In genomic region chr14:99531221-99532096, GRCh38 we compare ENCODE assay signal across 12 cellular contexts. TPM values are rescaled to one million over a fixed set of nuclear protein-coding genes. Genes with fewer than 3 reads are reported as not detected.
A peak's percentile ranks its signal among the peaks of the same experiment; 100 is the strongest.
DNase-seq lines count a peak whose midpoint lies in the region; ATAC-seq and TF ChIP-seq lines count a peak whose summit lies in the region.
"Had no signal": no experiment of that assay in that cellular context is flagged by ENCODE, and none has a peak within 500 bp of the region (broad histone marks: within the 10 kb centered on the region; RNA-seq: fewer than 3 reads in every experiment).

No MANE protein-coding gene starts in this region.

- no peaks in the 10 kb centered on the region for H3K27me3 Mint-ChIP-seq in T-helper 2 cell treated with Interferon-gamma antibody and Interleukin-4, amounts not matched to agents 5 μg/mL and 100 μg/mL, for 36 hours (ENCODE audit: low read depth)
- H3K27me3 Mint-ChIP-seq: central memory CD8-positive, alpha-beta T cell had no signal

- H3K9me3 ChIP-seq in NT2/D1 (ENCODE audit: insufficient read depth, low read length) = no peaks in the 10 kb centered on the region
- no peaks in the 10 kb centered on the region for H3K9me3 ChIP-seq in esophagus muscularis mucosa

- H3K4me1 ChIP-seq in NT2/D1 (ENCODE audit: insufficient read depth, insufficient read length) = peaks cover 33% of the 10 kb centered on the region
- peaks cover 18 to 75% (median 51%) of the 10 kb centered on the region in 4 donors for H3K4me1 ChIP-seq in esophagus muscularis mucosa

- ATAC-seq in HG03159 (IDR thresholded peaks at IDR 0.05; ENCODE audit: unreplicated experiment) = no peak
- no peak for ATAC-seq in HG03097 (IDR thresholded peaks at IDR 0.05; ENCODE audit: low FRiP score, unreplicated experiment)

- no peak for TF ChIP-seq EP300 in esophagus muscularis mucosa (IDR thresholded peaks at IDR 0.05)

- no peak overlapping the region for H3K4me3 Mint-ChIP-seq in T-helper 2 cell treated with Interferon-gamma antibody and Interleukin-4, amounts not matched to agents 5 μg/mL and 100 μg/mL, for 36 hours
- H3K4me3 Mint-ChIP-seq: central memory CD8-positive, alpha-beta T cell had no signal

- TF ChIP-seq CTCF in esophagus muscularis mucosa (IDR thresholded peaks at IDR 0.05) (no peak), dorsolateral prefrontal cortex (IDR thresholded peaks at IDR 0.05 in 54 of 56, conservative IDR thresholded peaks at IDR 0.05 in 2 of 56; ENCODE audit: low read depth in 1 of 56, partially characterized antibody in 56 of 56) (no peak)

- intact Hi-C loops in esophagus muscularis mucosa (cut with DNase I) (no loop called here), dorsolateral prefrontal cortex (cut with DNase I) (no loop called here)

- WGBS in esophagus muscularis mucosa = 41% methylated on average over 14 of the region's 14 CpGs

- DNase-seq in H7 (peak; percentile 85), NT2/D1 (ENCODE audit: low read depth, low spot score) (no peak), esophagus muscularis mucosa (ENCODE audit: extremely low spot score) (no peak), pulmonary artery endothelial cell (ENCODE audit: low read depth, low spot score) (peak; percentile 73), dorsolateral prefrontal cortex (no peak)
- no peak for DNase-seq in T-helper 2 cell treated with Interferon-gamma antibody and Interleukin-4, amounts not matched to agents 5 μg/mL and 100 μg/mL, for 36 hours (ENCODE audit: low spot score)
- DNase-seq: DMS79 treated with DMSO at 0.1 percent for 48 hours, NCI-H1930 had no signal

- H3K27me3 ChIP-seq in H7 (ENCODE audit: control insufficient read depth, insufficient read depth, low read length) (no peaks in the 10 kb centered on the region), NT2/D1 (ENCODE audit: insufficient read depth, insufficient read length) (no peaks in the 10 kb centered on the region), esophagus muscularis mucosa (no peaks in the 10 kb centered on the region), dorsolateral prefrontal cortex (no peaks in the 10 kb centered on the region)

- no peaks in the 10 kb centered on the region for H3K4me1 Mint-ChIP-seq in T-helper 2 cell treated with Interferon-gamma antibody and Interleukin-4, amounts not matched to agents 5 μg/mL and 100 μg/mL, for 36 hours (ENCODE audit: low read depth)
- H3K4me1 Mint-ChIP-seq: central memory CD8-positive, alpha-beta T cell had no signal

- H3K27ac ChIP-seq in esophagus muscularis mucosa (replicated peaks in 1 of 4) (peak overlapping the region; percentile 35 to 62 (median 46)), dorsolateral prefrontal cortex (peak overlapping the region in 7 of 59 donors; percentile 17 to 48 (median 31))
- H3K27ac ChIP-seq: HL-60 had no signal

- no peaks in the 10 kb centered on the region for H3K9me3 Mint-ChIP-seq in T-helper 2 cell treated with Interferon-gamma antibody and Interleukin-4, amounts not matched to agents 5 μg/mL and 100 μg/mL, for 36 hours
- H3K9me3 Mint-ChIP-seq: central memory CD8-positive, alpha-beta T cell had no signal

- H3K27ac Mint-ChIP-seq in T-helper 2 cell treated with Interferon-gamma antibody and Interleukin-4, amounts not matched to agents 5 μg/mL and 100 μg/mL, for 36 hours = no peak overlapping the region

- H3K36me3 ChIP-seq in H7 (replicated peaks; ENCODE audit: control insufficient read depth, insufficient read depth, low read length) = no peaks in the 10 kb centered on the region
- peaks cover 3% of the 10 kb centered on the region for H3K36me3 ChIP-seq in NT2/D1 (ENCODE audit: insufficient read depth, insufficient read length, low read length)
- no peaks in the 10 kb centered on the region for H3K36me3 ChIP-seq in esophagus muscularis mucosa

- H3K4me3 ChIP-seq in H7 (ENCODE audit: insufficient read depth, low read depth, low read length) (no peak overlapping the region), NT2/D1 (ENCODE audit: insufficient read length, low read depth) (no peak overlapping the region), esophagus muscularis mucosa (no peak overlapping the region), dorsolateral prefrontal cortex (no peak overlapping the region)

- H3K36me3 Mint-ChIP-seq in T-helper 2 cell treated with Interferon-gamma antibody and Interleukin-4, amounts not matched to agents 5 μg/mL and 100 μg/mL, for 36 hours (ENCODE audit: low read depth) = no peaks in the 10 kb centered on the region

- TF ChIP-seq POLR2A in esophagus muscularis mucosa (IDR thresholded peaks at IDR 0.05; ENCODE audit: low read depth) = no peak

- H3K9ac ChIP-seq in NT2/D1 (ENCODE audit: insufficient read length, low read depth) = peak overlapping the region; percentile 45

RNA-seq across cellular contexts. Expression of gene CCNK, which starts 50.2 kb away (rescaled TPM):
- 14.2 and 14.7 TPM in 2 replicates for total RNA-seq in H7 (2014; rRNA removed; shearing (Covaris generic))
- total RNA-seq in esophagus muscularis mucosa (10 to 100 TPM; 10.4 to 21.2 (median 16.5) TPM), pulmonary artery endothelial cell (32.8 and 36.1 TPM in 2 replicates), dorsolateral prefrontal cortex (10 to 100 TPM; 22.8 to 44.3 (median 33.3) TPM)

RNA-seq across cellular contexts. Expression of gene SETD3, which starts 50.8 kb away (rescaled TPM):
- total RNA-seq in H7 (2014; rRNA removed; shearing (Covaris generic)) = 60.0 and 70.2 TPM in 2 replicates
- total RNA-seq in esophagus muscularis mucosa = 100 to 1,000 TPM; 135 to 170 (median 148) TPM
- 54.1 and 73.4 TPM in 2 replicates for total RNA-seq in pulmonary artery endothelial cell
- total RNA-seq in dorsolateral prefrontal cortex = 100 to 1,000 TPM in 45 of 120 experiments, 10 to 100 TPM in 75; 73.7 to 190 (median 96.8) TPM

Comparison
In these comparisons a context has a peak if more than half of its experiments do, and no peak if none do; other contexts are left out.
1. DNase-seq: peak in H7 (single experiment) and pulmonary artery endothelial cell (single experiment); none in NT2/D1 (single experiment), esophagus muscularis mucosa (single experiment), T-helper 2 cell treated with Interferon-gamma antibody and Interleukin-4, amounts not matched to agents 5 μg/mL and 100 μg/mL, for 36 hours (single experiment) and dorsolateral prefrontal cortex (0 of 10).